Comparison of ENCODE assay signal across 20 cellular contexts in genomic region chr21:46247699-46248460, GRCh38.
"Had no signal": no experiment of that assay in that cellular context is flagged by ENCODE, and none has a peak within 500 bp of the region (broad histone marks: within the 10 kb centered on the region; RNA-seq: fewer than 3 reads in every experiment).

No MANE protein-coding gene starts in this region.

- H3K4me3 ChIP-seq: body of pancreas, cardiac muscle cell, lower lobe of right lung, smooth muscle cell, transverse colon had no signal

- H3K27ac ChIP-seq: body of pancreas, cardiac muscle cell, foreskin keratinocyte, lower lobe of right lung, transverse colon had no signal

- H3K27ac Mint-ChIP-seq: activated naive CD4-positive, alpha-beta T cell treated with anti-CD3 and anti-CD28 coated beads for 36 hours; activated T-helper 2 cell treated with anti-CD3 and anti-CD28 coated beads, Interferon-gamma antibody, Interleukin-2, Interleukin-4, amounts not matched to agents 10 μg/mL and 5 μg/mL and 100 μg/mL, durations not matched to agents 14 hours and 24 hours and 36 hours; dendritic cell treated with granulocyte-macrophage colony-stimulating factor and Interleukin-4, amounts not matched to agents 40 ng/mL and 50 ng/mL, for 4 days; stimulated activated naive B cell treated with anti-CD40 and anti-IgM and Interleukin-4, amounts not matched to agents 10 μg/mL and 1 μg/mL and 100 μg/mL, for 72 hours had no signal

- H3K4me1 ChIP-seq: body of pancreas, foreskin keratinocyte, lower lobe of right lung, transverse colon had no signal

- H3K27me3 Mint-ChIP-seq: dendritic cell treated with granulocyte-macrophage colony-stimulating factor and Interleukin-4, amounts not matched to agents 40 ng/mL and 50 ng/mL, for 4 days; naive thymus-derived CD4-positive, alpha-beta T cell; stimulated activated naive B cell treated with anti-CD40 and anti-IgM and Interleukin-4, amounts not matched to agents 10 μg/mL and 1 μg/mL and 100 μg/mL, for 72 hours had no signal

- H3K4me1 Mint-ChIP-seq: neural crest cell had no signal

- H3K9me3 ChIP-seq: body of pancreas, lower lobe of right lung, transverse colon had no signal

- DNase-seq: activated CD4-positive, CD25-positive, alpha-beta regulatory T cell treated with anti-CD3 and anti-CD28 coated beads, Interleukin-2, amount 50 U/mL, for 72 hours; activated naive CD4-positive, alpha-beta T cell treated with anti-CD3 and anti-CD28 coated beads for 36 hours; activated T-cell treated with anti-CD3 and anti-CD28 coated beads, Interleukin-2, amount 50 U/mL, for 1 hour; anterior cingulate cortex; body of pancreas; effector CD4-positive, alpha-beta T cell; foreskin keratinocyte; lower lobe of right lung; naive thymus-derived CD4-positive, alpha-beta T cell; stimulated activated CD4-positive, alpha-beta T cell treated with anti-CD3 and anti-CD28 coated beads, Interleukin-15, amount 100 ng/mL, for 24 hours; stimulated activated naive B cell treated with anti-CD40 and anti-IgM and Interleukin-4, amounts not matched to agents 10 μg/mL and 1 μg/mL and 100 μg/mL, for 72 hours; T-helper 2 cell; transverse colon had no signal

- ATAC-seq: body of pancreas; foreskin keratinocyte; left lobe of liver; lower lobe of right lung; naive thymus-derived CD4-positive, alpha-beta T cell; sciatic nerve; stimulated activated naive B cell treated with anti-CD40 and anti-IgM and Interleukin-4, amounts not matched to agents 10 μg/mL and 1 μg/mL and 100 μg/mL, for 72 hours had no signal

- H3K9me3 Mint-ChIP-seq: activated naive CD4-positive, alpha-beta T cell treated with anti-CD3 and anti-CD28 coated beads for 36 hours; activated T-helper 2 cell treated with anti-CD3 and anti-CD28 coated beads, Interferon-gamma antibody, Interleukin-2, Interleukin-4, amounts not matched to agents 10 μg/mL and 5 μg/mL and 100 μg/mL, durations not matched to agents 14 hours and 24 hours and 36 hours; dendritic cell treated with granulocyte-macrophage colony-stimulating factor and Interleukin-4, amounts not matched to agents 40 ng/mL and 50 ng/mL, for 4 days; neural crest cell; stimulated activated naive B cell treated with anti-CD40 and anti-IgM and Interleukin-4, amounts not matched to agents 10 μg/mL and 1 μg/mL and 100 μg/mL, for 72 hours had no signal

- H3K4me3 Mint-ChIP-seq: activated naive CD4-positive, alpha-beta T cell treated with anti-CD3 and anti-CD28 coated beads for 36 hours; dendritic cell treated with granulocyte-macrophage colony-stimulating factor and Interleukin-4, amounts not matched to agents 40 ng/mL and 50 ng/mL, for 4 days; naive thymus-derived CD4-positive, alpha-beta T cell; neural crest cell; stimulated activated naive B cell treated with anti-CD40 and anti-IgM and Interleukin-4, amounts not matched to agents 10 μg/mL and 1 μg/mL and 100 μg/mL, for 72 hours had no signal
